16 cellular contexts compared by ENCODE assay signal in genomic region chr13:59623516-59623915, GRCh38.
"Had no signal": no experiment of that assay in that cellular context is flagged by ENCODE, and none has a peak within 500 bp of the region (broad histone marks: within the 10 kb centered on the region; RNA-seq: fewer than 3 reads in every experiment).

No MANE protein-coding gene starts in this region.

- H3K4me3 ChIP-seq: prostate gland, testis had no signal

- H3K27ac ChIP-seq: prostate gland, testis, WERI-Rb-1 had no signal

- H3K9me3 ChIP-seq: prostate gland, testis had no signal

- H3K4me1 Mint-ChIP-seq: memory B cell; naive B cell; neural crest cell; stimulated activated memory B cell treated with anti-CD40 and anti-IgM and Interleukin-4, amounts not matched to agents 10 μg/mL and 1 μg/mL and 100 μg/mL, for 72 hours had no signal

- H3K27me3 Mint-ChIP-seq: naive B cell; stimulated activated memory B cell treated with anti-CD40 and anti-IgM and Interleukin-4, amounts not matched to agents 10 μg/mL and 1 μg/mL and 100 μg/mL, for 72 hours; type B pancreatic cell had no signal

- H3K36me3 Mint-ChIP-seq: memory B cell; stimulated activated memory B cell treated with anti-CD40 and anti-IgM and Interleukin-4, amounts not matched to agents 10 μg/mL and 1 μg/mL and 100 μg/mL, for 72 hours had no signal

- H3K36me3 ChIP-seq: prostate gland, WERI-Rb-1 had no signal

- H3K4me3 Mint-ChIP-seq: activated naive CD8-positive, alpha-beta T cell; memory B cell; naive B cell; neural crest cell; stimulated activated memory B cell treated with anti-CD40 and anti-IgM and Interleukin-4, amounts not matched to agents 10 μg/mL and 1 μg/mL and 100 μg/mL, for 72 hours; type B pancreatic cell had no signal

- DNase-seq: activated CD4-positive, alpha-beta T cell treated with anti-CD3 and anti-CD28 coated beads, Interleukin-2, amount 50 U/mL, for 4 hours; cerebellar nuclear complex; cortex of kidney; naive B cell; right cardiac atrium; small intestine; stimulated activated CD4-positive, alpha-beta T cell treated with anti-CD3 and anti-CD28 coated beads, Interleukin-4, amount 100 ng/mL, for 24 hours; T-helper 2 cell; testis; WERI-Rb-1 had no signal

- H3K4me1 ChIP-seq: prostate gland, testis had no signal

- H3K27me3 ChIP-seq: testis had no signal

- ATAC-seq: right cardiac atrium; stimulated activated memory B cell treated with anti-CD40 and anti-IgM and Interleukin-4, amounts not matched to agents 10 μg/mL and 1 μg/mL and 100 μg/mL, for 72 hours had no signal

- H3K27ac Mint-ChIP-seq: activated naive CD8-positive, alpha-beta T cell; memory B cell; naive B cell; stimulated activated memory B cell treated with anti-CD40 and anti-IgM and Interleukin-4, amounts not matched to agents 10 μg/mL and 1 μg/mL and 100 μg/mL, for 72 hours; type B pancreatic cell had no signal
